8 cellular contexts compared by ENCODE assay signal in the genomic region with DNA sequence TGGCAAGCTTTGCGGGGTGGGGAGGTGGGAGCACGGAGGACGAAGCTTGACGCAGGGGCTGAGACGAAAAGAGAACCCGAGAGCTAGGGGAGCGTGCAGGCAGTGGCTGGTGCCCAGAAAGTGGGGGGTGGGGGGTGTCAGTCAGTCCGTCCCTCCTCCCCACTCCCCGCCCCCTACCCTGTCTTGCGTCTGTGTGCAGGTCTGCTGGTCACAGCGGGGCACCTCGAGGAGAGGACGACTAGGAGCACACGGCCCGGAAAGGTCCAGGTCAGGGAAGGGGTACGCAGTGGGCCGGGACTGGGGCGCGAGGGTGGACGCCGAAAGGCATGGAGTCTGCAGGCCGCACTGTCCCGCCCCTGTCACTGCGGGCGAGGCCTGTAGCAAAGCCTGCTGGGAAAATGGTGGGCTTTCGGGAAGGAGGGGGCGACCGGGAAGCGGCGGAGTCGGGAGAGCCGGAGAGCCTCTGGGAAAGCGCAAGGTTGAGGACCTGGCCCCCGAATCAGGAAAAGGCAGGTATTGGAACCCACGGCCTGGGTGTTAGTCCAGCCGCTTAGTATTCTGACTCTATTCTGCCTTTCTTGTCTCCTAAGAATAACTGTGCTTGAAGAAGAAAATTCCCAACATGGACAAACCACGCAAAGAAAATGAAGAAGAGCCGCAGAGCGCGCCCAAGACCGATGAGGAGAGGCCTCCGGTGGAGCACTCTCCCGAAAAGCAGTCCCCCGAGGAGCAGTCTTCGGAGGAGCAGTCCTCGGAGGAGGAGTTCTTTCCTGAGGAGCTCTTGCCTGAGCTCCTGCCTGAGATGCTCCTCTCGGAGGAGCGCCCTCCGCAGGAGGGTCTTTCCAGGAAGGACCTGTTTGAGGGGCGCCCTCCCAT. TPM values are rescaled to one million over a fixed set of nuclear protein-coding genes. Genes with fewer than 3 reads are reported as not detected.
DNase-seq lines count a peak whose midpoint lies in the region; ATAC-seq and TF ChIP-seq lines count a peak whose summit lies in the region.

No MANE protein-coding gene starts in this region.

- no peak overlapping the region for H3K9ac ChIP-seq in HCT116 (ENCODE audit: low read length)
- peak overlapping the region; percentile 76 to 80 for H3K9ac ChIP-seq in duodenal mucosa (ENCODE audit: low read depth in 1 of 2, low read length in 2 of 2)

- H3K27me3 ChIP-seq in HCT116 (ENCODE audit: insufficient read depth, low read length), result no peaks in the 10 kb centered on the region
- H3K27me3 ChIP-seq in duodenal mucosa (ENCODE audit: control insufficient read depth in 1 of 2, insufficient read depth in 2 of 2, low read length in 2 of 2), result no peaks in the 10 kb centered on the region
- H3K27me3 ChIP-seq in right lobe of liver, result no peaks in the 10 kb centered on the region

- no peaks in the 10 kb centered on the region for H3K9me3 Mint-ChIP-seq in stimulated activated memory B cell treated with anti-CD40 and anti-IgM and Interleukin-4, amounts not matched to agents 10 μg/mL and 1 μg/mL and 100 μg/mL, for 72 hours

- TF ChIP-seq CTCF in HCT116 (IDR thresholded peaks at IDR 0.05 in 2 of 3, conservative IDR thresholded peaks at IDR 0.05 in 1 of 3; ENCODE audit: borderline replicate concordance in 1 of 3, insufficient read depth in 1 of 3, low read depth in 2 of 3, low read length in 2 of 3) (0 out of 6 replicates have a peak, but pooled peaks of 2 of the 3 experiments have one; percentile 10 to 15), WI38 (IDR thresholded peaks at IDR 0.05; ENCODE audit: low read depth, low read length) (peak; percentile 40), right lobe of liver (IDR thresholded peaks at IDR 0.05) (peak in 3 of 4 donors; percentile 32 to 42 (median 35))

- H3K9me2 ChIP-seq in HCT116 (ENCODE audit: insufficient read depth), result no peaks in the 10 kb centered on the region

- H3K4me3 Mint-ChIP-seq in stimulated activated memory B cell treated with anti-CD40 and anti-IgM and Interleukin-4, amounts not matched to agents 10 μg/mL and 1 μg/mL and 100 μg/mL, for 72 hours, result peak overlapping the region; percentile 83

- TF ChIP-seq POLR2A in HCT116 (IDR thresholded peaks at IDR 0.05; ENCODE audit: borderline replicate concordance, extremely low read depth, insufficient read depth, insufficient read length) (no peak), right lobe of liver (IDR thresholded peaks at IDR 0.05) (peak; percentile 55)

- no peak overlapping the region for H3K4me2 ChIP-seq in HCT116 (ENCODE audit: low read length)

- H2AFZ ChIP-seq in HCT116 (ENCODE audit: low read depth, low read length, poor library complexity, severe bottlenecking), result no peak overlapping the region

- ATAC-seq in HCT116, result no peak
- ATAC-seq in right lobe of liver, result peak; percentile 79 to 88 (median 81)
- ATAC-seq in stimulated activated memory B cell treated with anti-CD40 and anti-IgM and Interleukin-4, amounts not matched to agents 10 μg/mL and 1 μg/mL and 100 μg/mL, for 72 hours, result peak; percentile 72
- ATAC-seq in HG03039 (IDR thresholded peaks at IDR 0.05; ENCODE audit: unreplicated experiment), result no peak

- peaks cover 18% of the 10 kb centered on the region for H3K4me1 Mint-ChIP-seq in stimulated activated memory B cell treated with anti-CD40 and anti-IgM and Interleukin-4, amounts not matched to agents 10 μg/mL and 1 μg/mL and 100 μg/mL, for 72 hours

- H3K9me3 ChIP-seq in HCT116 (ENCODE audit: control insufficient read depth in 1 of 2, insufficient read depth in 1 of 2, low read depth in 1 of 2, low read length in 2 of 2) (no peaks in the 10 kb centered on the region), duodenal mucosa (ENCODE audit: control insufficient read depth in 1 of 2, low read length in 2 of 2) (no peaks in the 10 kb centered on the region), right lobe of liver (no peaks in the 10 kb centered on the region)

- no peaks in the 10 kb centered on the region for H4K20me1 ChIP-seq in HCT116 (ENCODE audit: insufficient read depth)

- H3K27me3 Mint-ChIP-seq in stimulated activated memory B cell treated with anti-CD40 and anti-IgM and Interleukin-4, amounts not matched to agents 10 μg/mL and 1 μg/mL and 100 μg/mL, for 72 hours, result no peaks in the 10 kb centered on the region

- DNase-seq in EH (ENCODE audit: low read depth), result peak; percentile 76
- DNase-seq in HCT116 (ENCODE audit: low read depth, low spot score), result no peak
- DNase-seq in NCI-H146 treated with DMSO at 0.1 percent for 48 hours (lab: John Stamatoyannopoulos, UW; ENCODE audit: unreplicated experiment), result peak; percentile 45
- peak; percentile 60 to 70 (median 62) for DNase-seq in right lobe of liver

- no peaks in the 10 kb centered on the region for H3K36me3 ChIP-seq in HCT116 (ENCODE audit: control insufficient read depth in 1 of 2, insufficient read depth in 2 of 2, low read length in 2 of 2)
- H3K36me3 ChIP-seq in duodenal mucosa (ENCODE audit: control insufficient read depth in 1 of 2, insufficient read depth in 2 of 2, low read length in 2 of 2), result no peaks in the 10 kb centered on the region
- H3K36me3 ChIP-seq in right lobe of liver, result no peaks in the 10 kb centered on the region

- H3K4me3 ChIP-seq in HCT116 (replicated peaks in 1 of 2; ENCODE audit: low read depth in 1 of 2, low read length in 2 of 2), result no peak overlapping the region
- H3K4me3 ChIP-seq in WI38 (ENCODE audit: low read depth, low read length), result peak overlapping the region; percentile 66
- H3K4me3 ChIP-seq in duodenal mucosa (ENCODE audit: low read depth in 1 of 2, low read length in 2 of 2), result peak overlapping the region; percentile 73 to 83
- H3K4me3 ChIP-seq in right lobe of liver, result peak overlapping the region; percentile 51 to 66 (median 59)

- BruUV-seq in HCT116 (replicated peaks; lab: Mats Ljungman, UMichigan), result no TSS peak

- H3K27ac ChIP-seq in HCT116 (ENCODE audit: low read depth, low read length), result no peak overlapping the region
- peak overlapping the region; percentile 83 for H3K27ac ChIP-seq in duodenal mucosa (ENCODE audit: low read depth, low read length)
- H3K27ac ChIP-seq in right lobe of liver, result peak overlapping the region; percentile 70 to 83 (median 81)

- POLR2A ChIA-PET in HCT116 (lab: Charles Lee), result no interaction called here

- intact Hi-C loops in HCT116 (cut with micrococcal nuclease) (no loop called here), right lobe of liver (cut with DNase I) (no loop called here)

- no peaks in the 10 kb centered on the region for H3K36me3 Mint-ChIP-seq in stimulated activated memory B cell treated with anti-CD40 and anti-IgM and Interleukin-4, amounts not matched to agents 10 μg/mL and 1 μg/mL and 100 μg/mL, for 72 hours

- CTCF ChIA-PET in HCT116 (lab: Charles Lee), result no interaction called here

- TF ChIP-seq RAD21 in HCT116 (IDR thresholded peaks at IDR 0.05; ENCODE audit: low read depth), result no peak

- H3K4me1 ChIP-seq in HCT116 (ENCODE audit: control insufficient read depth in 1 of 2, insufficient read depth in 2 of 2, low read length in 2 of 2) (no peaks in the 10 kb centered on the region), duodenal mucosa (ENCODE audit: control insufficient read depth in 1 of 2, insufficient read depth in 2 of 2, low read length in 2 of 2) (peaks cover 0 to 6% of the 10 kb centered on the region in 2 donors), right lobe of liver (no peaks in the 10 kb centered on the region)

- H3K79me2 ChIP-seq in HCT116 (ENCODE audit: insufficient read depth, low read length), result no peaks in the 10 kb centered on the region

- peak overlapping the region; percentile 87 for H3K27ac Mint-ChIP-seq in stimulated activated memory B cell treated with anti-CD40 and anti-IgM and Interleukin-4, amounts not matched to agents 10 μg/mL and 1 μg/mL and 100 μg/mL, for 72 hours

- RAD21 ChIA-PET in HCT116 (lab: Charles Lee; ENCODE audit: low non-redundant PET in 1 of 2, low total read pairs in 2 of 2, uncharacterized antibody in 2 of 2, unreplicated experiment in 2 of 2), result no interaction called here

- 18% methylated on average over 42 of the region's 50 CpGs for WGBS in right lobe of liver (ENCODE audit: insufficient coverage, low coverage, low lambda C conversion rate, missing lambda C conversion rate)

TF ChIP-seq in HCT116, 20 proteins besides CTCF, POLR2A, EP300 and RAD21:
- TF ChIP-seq POLR2AphosphoS5 (IDR thresholded peaks at IDR 0.05; ENCODE audit: low read depth, low read length) (no peak), YY1 (IDR thresholded peaks at IDR 0.05; ENCODE audit: extremely low read depth, insufficient replicate concordance, low read depth, low read length) (no peak), ELF1 (IDR thresholded peaks at IDR 0.05; ENCODE audit: borderline replicate concordance, low read depth) (no peak), ATF3 (IDR thresholded peaks at IDR 0.05) (no peak), ZFX (IDR thresholded peaks at IDR 0.05) (no peak), EZH2 (IDR thresholded peaks at IDR 0.05) (no peak), SIN3A (IDR thresholded peaks at IDR 0.05; ENCODE audit: low read depth) (no peak), SP1 (IDR thresholded peaks at IDR 0.05; ENCODE audit: low read depth) (no peak), EZH2phosphoT487 (IDR thresholded peaks at IDR 0.05; ENCODE audit: borderline replicate concordance) (no peak), ZNF274 (IDR thresholded peaks at IDR 0.05; ENCODE audit: low read depth, low read length) (no peak), CBX3 (IDR thresholded peaks at IDR 0.05; ENCODE audit: low read depth) (no peak)
TF ChIP-seq in HCT116: peak in this region for 0.

RNA-seq across cellular contexts. Expression of gene TCEAL1, which starts 0.8 kb away (rescaled TPM):
- total RNA-seq in HCT116 (2021; ENCODE audit: unreplicated experiment) (not detected), right lobe of liver (10 to 100 TPM in 2 of 6 experiments, 1 to 10 TPM in 4; 5.6 to 14.6 (median 7.8) TPM)
- polyA plus RNA-seq in HCT116 (2012), result not detected in 2 replicates

RNA-seq across cellular contexts. Expression of gene TCEAL3, which starts 21.8 kb away (rescaled TPM):
- total RNA-seq in HCT116 (2021; ENCODE audit: unreplicated experiment), result not detected
- not detected in 2 replicates for polyA plus RNA-seq in HCT116 (2012)
- 1 to 10 TPM; 1.1 to 3.8 (median 2.0) TPM for total RNA-seq in right lobe of liver

RNA-seq across cellular contexts. Expression of gene TCEAL4, which starts 44.2 kb away (rescaled TPM):
- 23.5 TPM for total RNA-seq in HCT116 (2021; ENCODE audit: unreplicated experiment)
- 18.7 and 24.6 TPM in 2 replicates for polyA plus RNA-seq in HCT116 (2012)
- total RNA-seq in right lobe of liver, result 10 to 100 TPM; 23.3 to 34.5 (median 28.1) TPM

RNA-seq across cellular contexts. Expression of gene MORF4L2, which starts 57.0 kb away (rescaled TPM):
- 308 TPM for total RNA-seq in HCT116 (2021; ENCODE audit: unreplicated experiment)
- 212 and 213 TPM in 2 replicates for polyA plus RNA-seq in HCT116 (2012)
- total RNA-seq in right lobe of liver, result 100 to 1,000 TPM; 148 to 252 (median 183) TPM

Comparison
In these comparisons a context has a peak if more than half of its experiments do, and no peak if none do; other contexts are left out.
1. ATAC-seq: peak in right lobe of liver (4 of 4) and stimulated activated memory B cell treated with anti-CD40 and anti-IgM and Interleukin-4, amounts not matched to agents 10 μg/mL and 1 μg/mL and 100 μg/mL, for 72 hours (single experiment); none in HCT116 (single experiment) and HG03039 (single experiment).
2. H3K4me3 ChIP-seq: peak in WI38 (single experiment), duodenal mucosa (2 of 2) and right lobe of liver (3 of 3); none in HCT116 (0 of 2).
3. Peak in every context shown above with its lines, with median percentiles within 50 percentile points of each other: CTCF ChIP-seq.